ENCODE assay signal across 8 cellular contexts in genomic region chr10:34254596-34254995, GRCh38.
DNase-seq lines count a peak whose midpoint lies in the region; ATAC-seq, FAIRE-seq and TF ChIP-seq lines count a peak whose summit lies in the region.

No MANE protein-coding gene starts in this region.

- H3K27ac Mint-ChIP-seq in activated CD4-positive, alpha-beta T cell treated with anti-CD3 and anti-CD28 coated beads, Interleukin-2, amount 10 ng/mL, durations not matched to agents 24 days and 14 days = no peak overlapping the region

- no peak overlapping the region for H3K27ac ChIP-seq in hepatocyte

- peak; percentile 55 for DNase-seq in GM06990 (ENCODE audit: extremely low read depth, insufficient read length)
- peak; percentile 18 for DNase-seq in OCI-M1 (lab: John Stamatoyannopoulos, UW)
- DNase-seq in hepatocyte (ENCODE audit: low spot score) = peak; percentile 14
- DNase-seq in hypothalamus (lab: John Stamatoyannopoulos, UW) = no peak
- no peak for DNase-seq in D721Med (ENCODE audit: insufficient read length, low spot score)
- DNase-seq in activated CD4-positive, alpha-beta T cell treated with anti-CD3 and anti-CD28 coated beads, Interleukin-2, amount 10 ng/mL, durations not matched to agents 24 days and 14 days = no peak
- no peak for DNase-seq in Ammon's horn (ENCODE audit: low spot score)

- H3K4me3 ChIP-seq in GM06990 (replicated peaks; ENCODE audit: low read depth, low read length) (no peak overlapping the region), hepatocyte (no peak overlapping the region)

- H3K27me3 ChIP-seq in GM06990 (replicated peaks; ENCODE audit: control insufficient read depth, insufficient read depth, low read length) (no peaks in the 10 kb centered on the region), hepatocyte (no peaks in the 10 kb centered on the region)

- no peaks in the 10 kb centered on the region for H3K9me3 Mint-ChIP-seq in activated CD4-positive, alpha-beta T cell treated with anti-CD3 and anti-CD28 coated beads, Interleukin-2, amount 10 ng/mL, durations not matched to agents 24 days and 14 days

- no peak for FAIRE-seq in D721Med (lab: Jason Lieb, UNC)

- no peaks in the 10 kb centered on the region for H3K36me3 Mint-ChIP-seq in activated CD4-positive, alpha-beta T cell treated with anti-CD3 and anti-CD28 coated beads, Interleukin-2, amount 10 ng/mL, durations not matched to agents 24 days and 14 days (ENCODE audit: low read depth)

- H3K4me3 Mint-ChIP-seq in activated CD4-positive, alpha-beta T cell treated with anti-CD3 and anti-CD28 coated beads, Interleukin-2, amount 10 ng/mL, durations not matched to agents 24 days and 14 days = no peak overlapping the region

- no peaks in the 10 kb centered on the region for H3K4me1 Mint-ChIP-seq in activated CD4-positive, alpha-beta T cell treated with anti-CD3 and anti-CD28 coated beads, Interleukin-2, amount 10 ng/mL, durations not matched to agents 24 days and 14 days

- H3K4me2 ChIP-seq in hepatocyte = no peak overlapping the region

- H4K20me1 ChIP-seq in hepatocyte (ENCODE audit: insufficient read depth, poor library complexity, severe bottlenecking) = no peaks in the 10 kb centered on the region

- no peak for TF ChIP-seq CTCF in GM06990 (IDR thresholded peaks at IDR 0.05; ENCODE audit: insufficient read depth, low read length, poor library complexity, severe bottlenecking)
- no peak for TF ChIP-seq CTCF in hepatocyte (IDR thresholded peaks at IDR 0.05; ENCODE audit: poor library complexity)
- no peak for TF ChIP-seq CTCF in D721Med (IDR thresholded peaks at IDR 0.05; ENCODE audit: insufficient read depth, missing control alignments)

- H3K9me2 ChIP-seq in hepatocyte (replicated peaks; ENCODE audit: insufficient read depth) = no peaks in the 10 kb centered on the region

- H3K79me2 ChIP-seq in hepatocyte = no peaks in the 10 kb centered on the region

- no peak overlapping the region for H2AFZ ChIP-seq in hepatocyte

- intact Hi-C loops in activated CD4-positive, alpha-beta T cell treated with anti-CD3 and anti-CD28 coated beads, Interleukin-2, amount 10 ng/mL, durations not matched to agents 24 days and 14 days (cut with micrococcal nuclease) = no loop called here

- H3K9me3 ChIP-seq in hepatocyte (ENCODE audit: low read depth) = no peaks in the 10 kb centered on the region

- peak; percentile 45 for ATAC-seq in HG02588 (IDR thresholded peaks at IDR 0.05; ENCODE audit: unreplicated experiment)

- H3K4me1 ChIP-seq in hepatocyte (ENCODE audit: insufficient read depth) = peaks cover 6% of the 10 kb centered on the region

- H3K27me3 Mint-ChIP-seq in activated CD4-positive, alpha-beta T cell treated with anti-CD3 and anti-CD28 coated beads, Interleukin-2, amount 10 ng/mL, durations not matched to agents 24 days and 14 days = no peaks in the 10 kb centered on the region

- H3K36me3 ChIP-seq in GM06990 (ENCODE audit: control insufficient read depth, insufficient read depth, low read length) (no peaks in the 10 kb centered on the region), hepatocyte (replicated peaks; ENCODE audit: insufficient read depth, low read depth) (no peaks in the 10 kb centered on the region)

Comparison
In these comparisons a context has a peak if more than half of its experiments do, and no peak if none do; other contexts are left out.
1. DNase-seq: peak in GM06990 (single experiment), OCI-M1 (single experiment) and hepatocyte (single experiment); none in hypothalamus (0 of 51), D721Med (single experiment), activated CD4-positive, alpha-beta T cell treated with anti-CD3 and anti-CD28 coated beads, Interleukin-2, amount 10 ng/mL, durations not matched to agents 24 days and 14 days (single experiment) and Ammon's horn (single experiment).